In the genomic region with DNA sequence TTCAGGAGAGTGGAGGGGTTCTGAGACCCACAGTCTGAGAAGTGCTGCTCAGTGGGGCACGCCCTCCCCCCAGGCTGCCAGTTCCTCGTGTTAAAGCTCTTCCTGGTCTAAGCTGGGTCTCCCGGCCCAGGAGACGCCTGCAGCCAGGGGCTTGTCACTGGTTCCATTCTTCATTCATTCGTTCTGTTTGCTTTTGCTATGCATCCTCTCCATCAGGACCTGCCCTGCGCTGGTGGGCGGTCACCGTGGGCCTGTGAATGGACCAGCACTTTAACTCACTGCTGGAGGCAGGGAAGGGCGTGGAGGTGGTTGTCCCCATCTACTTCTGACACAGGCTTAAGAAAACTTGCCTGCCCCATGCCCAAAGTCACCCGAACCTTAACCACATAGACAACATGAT, we compare ENCODE assay signal across 22 cellular contexts.
"Had no signal": no experiment of that assay in that cellular context is flagged by ENCODE, and none has a peak within 500 bp of the region (broad histone marks: within the 10 kb centered on the region; RNA-seq: fewer than 3 reads in every experiment).

No MANE protein-coding gene starts in this region.

- H3K27me3 ChIP-seq: body of pancreas, MG63, Peyer's patch had no signal

- H3K27ac Mint-ChIP-seq: activated CD4-positive, alpha-beta T cell treated with anti-CD3 and anti-CD28 coated beads, Interleukin-2, amount 10 ng/mL, durations not matched to agents 24 days and 14 days; activated naive CD4-positive, alpha-beta T cell treated with anti-CD3 and anti-CD28 coated beads, Interleukin-2, amount 50 U/mL, for 24 hours; T-helper 1 cell treated with Interleukin-12 subunit alpha and Interleukin-12 subunit beta and Interleukin-4 antibody, amounts not matched to agents 30 μg/mL and 1 μg/mL, for 36 hours; WTC11 had no signal

- H3K9me3 ChIP-seq: body of pancreas, MG63, Peyer's patch had no signal

- DNase-seq: activated CD4-positive, alpha-beta T cell treated with anti-CD3 and anti-CD28 coated beads for 1 hour; activated CD4-positive, alpha-beta T cell treated with anti-CD3 and anti-CD28 coated beads, Interleukin-2, amount 10 ng/mL, durations not matched to agents 24 days and 14 days; activated CD4-positive, alpha-beta T cell treated with anti-CD3 and anti-CD28 coated beads, Interleukin-2, amount 50 U/mL, for 48 hours; activated T-cell treated with anti-CD3 and anti-CD28 coated beads, Interleukin-2, amount 50 U/mL, for 1 hour; aorta; body of pancreas; MG63; MV-4-11; NCI-H1092 treated with DMSO at 0.1 percent for 48 hours; NCI-H1417 treated with DMSO at 0.1 percent for 48 hours; NCI-H2029 treated with DMSO at 0.1 percent for 48 hours; NCI-H345; NCI-H510A; NCI-H526 treated with DMSO at 0.1 percent for 48 hours; NK-92 treated with Interleukin-12 subunit alpha and Interleukin-12 subunit beta, amount 100 ng/mL, for 24 hours; OCI-M1; SHP77 treated with DMSO at 0.1 percent for 48 hours; T-helper 9 cell had no signal

- H3K27me3 Mint-ChIP-seq: activated CD4-positive, alpha-beta T cell treated with anti-CD3 and anti-CD28 coated beads, Interleukin-2, amount 10 ng/mL, durations not matched to agents 24 days and 14 days; activated naive CD4-positive, alpha-beta T cell treated with anti-CD3 and anti-CD28 coated beads, Interleukin-2, amount 50 U/mL, for 24 hours had no signal

- H3K4me3 Mint-ChIP-seq: activated CD4-positive, alpha-beta T cell treated with anti-CD3 and anti-CD28 coated beads, Interleukin-2, amount 10 ng/mL, durations not matched to agents 24 days and 14 days; activated naive CD4-positive, alpha-beta T cell treated with anti-CD3 and anti-CD28 coated beads, Interleukin-2, amount 50 U/mL, for 24 hours; T-helper 1 cell treated with Interleukin-12 subunit alpha and Interleukin-12 subunit beta and Interleukin-4 antibody, amounts not matched to agents 30 μg/mL and 1 μg/mL, for 36 hours; WTC11 had no signal

- H3K4me1 ChIP-seq: body of pancreas, Peyer's patch had no signal

- ATAC-seq: body of pancreas, WTC11 had no signal

- H3K4me3 ChIP-seq: body of pancreas, MG63, Peyer's patch had no signal

- H3K36me3 ChIP-seq: MG63, Peyer's patch had no signal

- H3K27ac ChIP-seq: body of pancreas, Peyer's patch had no signal

- H3K4me1 Mint-ChIP-seq: activated CD4-positive, alpha-beta T cell treated with anti-CD3 and anti-CD28 coated beads, Interleukin-2, amount 10 ng/mL, durations not matched to agents 24 days and 14 days; activated naive CD4-positive, alpha-beta T cell treated with anti-CD3 and anti-CD28 coated beads, Interleukin-2, amount 50 U/mL, for 24 hours; WTC11 had no signal

- H3K36me3 Mint-ChIP-seq: activated naive CD4-positive, alpha-beta T cell treated with anti-CD3 and anti-CD28 coated beads, Interleukin-2, amount 50 U/mL, for 24 hours; WTC11 had no signal

- H3K9me3 Mint-ChIP-seq: activated CD4-positive, alpha-beta T cell treated with anti-CD3 and anti-CD28 coated beads, Interleukin-2, amount 10 ng/mL, durations not matched to agents 24 days and 14 days; activated naive CD4-positive, alpha-beta T cell treated with anti-CD3 and anti-CD28 coated beads, Interleukin-2, amount 50 U/mL, for 24 hours; T-helper 1 cell treated with Interleukin-12 subunit alpha and Interleukin-12 subunit beta and Interleukin-4 antibody, amounts not matched to agents 30 μg/mL and 1 μg/mL, for 36 hours; WTC11 had no signal
